Comparison of ENCODE assay signal across 10 cellular contexts in the genomic region with DNA sequence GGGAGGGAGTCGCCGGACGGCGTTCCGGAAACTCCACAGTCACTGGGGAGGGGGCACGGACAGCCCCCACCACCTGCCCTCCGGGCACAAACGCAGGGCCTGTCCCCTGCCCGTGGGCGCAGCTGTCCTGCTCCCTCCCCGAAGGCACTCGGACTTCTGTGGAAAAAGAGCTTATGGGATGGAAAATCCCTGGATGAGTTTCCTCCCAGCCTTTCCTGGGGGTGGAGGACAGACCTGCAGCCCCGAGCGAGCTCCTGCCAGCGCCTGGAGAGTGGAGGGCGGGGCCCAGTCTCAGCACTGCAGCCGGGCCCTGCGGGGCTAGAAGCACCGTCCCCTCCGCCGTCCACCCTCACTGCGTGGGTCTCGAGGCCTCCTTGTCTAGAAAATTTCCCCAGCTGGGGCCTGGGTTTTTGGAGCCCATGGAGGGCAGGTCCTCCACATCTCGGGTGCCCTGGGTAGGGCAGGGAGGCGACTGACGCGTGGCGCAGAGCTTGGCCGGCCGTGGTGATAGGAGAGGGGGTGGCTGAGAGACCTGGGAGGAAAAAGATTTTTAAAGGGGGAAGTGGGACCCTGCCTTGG. TPM values are rescaled to one million over a fixed set of nuclear protein-coding genes. Genes with fewer than 3 reads are reported as not detected.
DNase-seq lines count a peak whose midpoint lies in the region; ATAC-seq and TF ChIP-seq lines count a peak whose summit lies in the region.
"Had no signal": no experiment of that assay in that cellular context is flagged by ENCODE, and none has a peak within 500 bp of the region (broad histone marks: within the 10 kb centered on the region; RNA-seq: fewer than 3 reads in every experiment).

No MANE protein-coding gene starts in this region.

- CTCF ChIA-PET in PC-3 (lab: Charles Lee): interaction anchor here (0.6 kb wide), 1 partner anchor 8 kb away, joined by 3 read pairs; no protein-coding TSS in a partner anchor

- no TSS peak for BruUV-seq in PC-3 (replicated peaks; lab: Mats Ljungman, UMichigan)

- H3K9ac ChIP-seq in PC-3 (ENCODE audit: low read length): peak overlapping the region; percentile 90

- H3K9me3 ChIP-seq in PC-3 (ENCODE audit: low read length): no peaks in the 10 kb centered on the region

- peak overlapping the region; percentile 98 for H3K4me2 ChIP-seq in PC-3 (ENCODE audit: low read length)

- peak overlapping the region; percentile 43 for H3K27ac Mint-ChIP-seq in neural crest cell (ENCODE audit: unreplicated experiment)

- peak overlapping the region; percentile 73 for H2AFZ ChIP-seq in PC-3 (ENCODE audit: low read length)

- no peaks in the 10 kb centered on the region for H3K9me3 Mint-ChIP-seq in neural crest cell
- H3K9me3 Mint-ChIP-seq: dendritic cell treated with granulocyte-macrophage colony-stimulating factor and Interleukin-4, amounts not matched to agents 40 ng/mL and 50 ng/mL, for 4 days had no signal

- ATAC-seq in PC-3: peak; percentile 29
- ATAC-seq in activated CD4-positive, CD25-positive, alpha-beta regulatory T cell treated with anti-CD3 and anti-CD28 coated beads, Interleukin-2, amount 50 U/mL, for 24 hours: no peak

- no peaks in the 10 kb centered on the region for H3K36me3 Mint-ChIP-seq in neural crest cell (ENCODE audit: low read depth)

- H3K79me2 ChIP-seq in PC-3 (ENCODE audit: low read length): 0 out of 2 replicates have a peak, but pooled peaks cover under 1% of the 10 kb centered on the region

- TF ChIP-seq CTCF in PC-3 (conservative IDR thresholded peaks at IDR 0.05; ENCODE audit: low read depth, low read length) (no peak), foreskin fibroblast (IDR thresholded peaks at IDR 0.05; ENCODE audit: low read depth, low read length) (no peak), neural crest cell (conservative IDR thresholded peaks at IDR 0.05) (no peak)

- H3F3A ChIP-seq in PC-3 (ENCODE audit: low read length, unreplicated experiment): peaks cover 12% of the 10 kb centered on the region

- peak overlapping the region; percentile 70 for H3K4me3 Mint-ChIP-seq in neural crest cell

- no peaks in the 10 kb centered on the region for H3K36me3 ChIP-seq in PC-3 (ENCODE audit: low read depth, low read length)

- no peaks in the 10 kb centered on the region for H3K9me2 ChIP-seq in PC-3 (replicated peaks; ENCODE audit: low read length)

- H3K27ac ChIP-seq in PC-3 (ENCODE audit: low read length): peak overlapping the region; percentile 93

- peaks cover 28% of the 10 kb centered on the region for H3K4me1 Mint-ChIP-seq in neural crest cell

- peaks cover 31% of the 10 kb centered on the region for H3K27me3 Mint-ChIP-seq in neural crest cell (ENCODE audit: low read depth)

- intact Hi-C loops in PC-3 (cut with micrococcal nuclease): no loop called here

- H3K27me3 ChIP-seq in PC-3 (ENCODE audit: low read length): no peaks in the 10 kb centered on the region

- H3K4me1 ChIP-seq in PC-3 (ENCODE audit: insufficient read depth, low read length): peaks cover 49% of the 10 kb centered on the region

- DNase-seq in AG20443 (ENCODE audit: low spot score) (peak; percentile 48), PC-3 (peak; percentile 70), foreskin fibroblast (peak in 1 of 2 donors; percentile 58), neural crest cell (ENCODE audit: low read depth, low spot score) (peak; percentile 39), T-helper 1 cell (no peak), T-helper 2 cell (no peak)
- DNase-seq in stimulated activated CD4-positive, alpha-beta T cell treated with anti-CD3 and anti-CD28 coated beads, Interleukin-4, amount 100 ng/mL, for 4 hours: no peak
- DNase-seq: stimulated activated CD4-positive, alpha-beta T cell treated with anti-CD3 and anti-CD28 coated beads, Interleukin-1b, Interleukin-23, amount 100 ng/mL, for 48 hours had no signal

- H3K4me3 ChIP-seq in PC-3 (ENCODE audit: low read length): peak overlapping the region; percentile 64
- peak overlapping the region; percentile 40 to 52 for H3K4me3 ChIP-seq in foreskin fibroblast (ENCODE audit: low read depth in 1 of 2, low read length in 2 of 2)

- no peaks in the 10 kb centered on the region for H4K20me1 ChIP-seq in PC-3 (ENCODE audit: low read length)

- POLR2A ChIA-PET in PC-3 (lab: Charles Lee; ENCODE audit: unreplicated experiment): interaction anchor here (0.6 to 1.1 kb wide), 2 partner anchors 19 to 124 kb away, joined by 3 read pairs; no protein-coding TSS in a partner anchor

RNA-seq across cellular contexts. Expression of a gene that starts 6.5 kb away (rescaled TPM):
- total RNA-seq in PC-3 (2014; rRNA removed): 487 and 628 TPM in 2 replicates
- total RNA-seq in neural crest cell: 118 and 120 TPM in 2 replicates

Comparison
In these comparisons a context has a peak if more than half of its experiments do, and no peak if none do; other contexts are left out.
1. DNase-seq: peak in AG20443 (single experiment), PC-3 (single experiment) and neural crest cell (single experiment); none in T-helper 1 cell (0 of 5), stimulated activated CD4-positive, alpha-beta T cell treated with anti-CD3 and anti-CD28 coated beads, Interleukin-4, amount 100 ng/mL, for 4 hours (0 of 2) and T-helper 2 cell (0 of 5).